ENCODE assay signal across 9 cellular contexts in the genomic region with DNA sequence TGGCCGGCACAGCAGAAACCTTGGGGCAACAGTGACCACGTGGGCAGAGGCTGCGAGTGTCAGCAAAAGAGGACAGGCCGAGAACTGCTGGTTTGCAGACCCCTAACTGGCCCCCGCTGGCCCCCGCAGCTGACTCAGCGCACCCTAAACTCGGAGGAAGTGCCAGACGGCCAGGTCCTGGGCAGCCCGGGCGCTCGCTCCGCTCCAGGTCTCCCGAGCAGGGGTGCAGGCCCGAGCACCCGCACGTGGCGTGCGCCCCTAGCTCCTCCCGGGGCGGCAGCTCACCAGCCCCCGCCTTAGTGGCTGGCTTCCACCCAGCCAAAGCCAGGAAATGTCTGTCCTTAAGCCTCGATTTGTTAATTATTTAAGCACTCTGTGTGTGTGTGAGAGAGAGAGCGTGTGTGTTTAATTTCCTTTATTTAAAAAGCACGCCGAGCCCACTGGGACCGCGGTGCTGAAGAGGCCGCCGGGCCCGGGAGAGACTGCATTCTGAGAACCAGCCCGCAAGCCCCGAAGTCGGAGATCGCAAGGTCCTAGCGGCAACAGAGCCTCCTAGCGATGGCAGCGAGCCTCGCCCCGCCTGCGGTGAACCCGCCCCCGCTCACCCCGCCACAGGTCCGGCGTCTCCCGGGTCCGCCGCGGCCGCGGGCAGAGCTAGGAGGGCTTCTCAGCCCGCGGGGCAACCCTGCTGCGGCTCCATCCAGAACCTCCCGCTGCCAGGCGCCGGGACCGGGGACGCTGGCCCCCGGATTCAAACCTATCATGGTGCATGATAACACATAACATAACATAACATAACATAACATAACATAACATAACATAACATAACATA. TPM values are rescaled to one million over a fixed set of nuclear protein-coding genes. Genes with fewer than 3 reads are reported as not detected.
DNase-seq lines count a peak whose midpoint lies in the region; ATAC-seq, FAIRE-seq and TF ChIP-seq lines count a peak whose summit lies in the region.
"Had no signal": no experiment of that assay in that cellular context is flagged by ENCODE, and none has a peak within 500 bp of the region (broad histone marks: within the 10 kb centered on the region; RNA-seq: fewer than 3 reads in every experiment).

No MANE protein-coding gene starts in this region.

- FAIRE-seq in GM19239 (lab: Jason Lieb, UNC) (peak; percentile 80), RCC 7860 (lab: Jason Lieb, UNC) (no peak), frontal cortex (lab: Jason Lieb, UNC) (no peak)
- FAIRE-seq: endometrium had no signal

- H3K36me3 ChIP-seq in neuron (ENCODE audit: insufficient read depth, low read length) (no peaks in the 10 kb centered on the region), stomach smooth muscle (ENCODE audit: control insufficient read depth in 2 of 2, insufficient read depth in 2 of 2, low read length in 2 of 2) (no peaks in the 10 kb centered on the region)

- peak overlapping the region; percentile 37 for H3K27ac ChIP-seq in C4-2B
- no peak overlapping the region for H3K27ac ChIP-seq in stomach smooth muscle (ENCODE audit: low read length)

- DNase-seq in GM19239 (ENCODE audit: insufficient read length, low spot score), result peak; percentile 65
- DNase-seq in RCC 7860 (ENCODE audit: low spot score), result peak; percentile 25
- peak; percentile 56 for DNase-seq in activated gamma-delta T cell treated with Interleukin-2 at 50 U/mL for 16 hours
- DNase-seq in frontal cortex (ENCODE audit: low spot score in 2 of 2), result peak; percentile 55 to 74

- peak; percentile 79 for TF ChIP-seq CTCF in C4-2B (conservative IDR thresholded peaks at IDR 0.05)

- H3K27me3 ChIP-seq in neuron (ENCODE audit: insufficient read depth, low read length) (peaks cover 4% of the 10 kb centered on the region), stomach smooth muscle (ENCODE audit: control insufficient read depth in 1 of 2, insufficient read depth in 2 of 2, low read length in 2 of 2) (no peaks in the 10 kb centered on the region)

- ATAC-seq in HG03439 (IDR thresholded peaks at IDR 0.05; ENCODE audit: unreplicated experiment), result peak; percentile 88

- no peaks in the 10 kb centered on the region for H3K9me3 ChIP-seq in neuron (ENCODE audit: low read length)
- no peaks in the 10 kb centered on the region for H3K9me3 ChIP-seq in stomach smooth muscle (ENCODE audit: control insufficient read depth in 2 of 2, low read length in 2 of 2)

- H2AFZ ChIP-seq in neuron (ENCODE audit: low read depth, low read length), result peak overlapping the region; percentile 68

- peak overlapping the region; percentile 57 to 66 for H3K9ac ChIP-seq in stomach smooth muscle (ENCODE audit: low read length in 2 of 2)

- H3K4me3 ChIP-seq in neuron (ENCODE audit: low read length) (peak overlapping the region; percentile 45), stomach smooth muscle (ENCODE audit: low read length in 2 of 2) (peak overlapping the region; percentile 73 to 76)

- peaks cover 3% of the 10 kb centered on the region for H3K4me1 ChIP-seq in neuron (ENCODE audit: insufficient read depth, low read length)
- H3K4me1 ChIP-seq in stomach smooth muscle (ENCODE audit: control insufficient read depth, insufficient read depth, low read length), result peaks cover 10% of the 10 kb centered on the region

RNA-seq across cellular contexts. Expression of gene CDKN2AIP, which starts 45.9 kb away (rescaled TPM):
- 25.3 TPM for total RNA-seq in frontal cortex
